Comparison of ENCODE assay signal across 14 cellular contexts in genomic region chr7:134246761-134247160, GRCh38.
DNase-seq lines count a peak whose midpoint lies in the region; ATAC-seq and TF ChIP-seq lines count a peak whose summit lies in the region.
"Had no signal": no experiment of that assay in that cellular context is flagged by ENCODE, and none has a peak within 500 bp of the region (broad histone marks: within the 10 kb centered on the region; RNA-seq: fewer than 3 reads in every experiment).

No MANE protein-coding gene starts in this region.

- H3K36me3 ChIP-seq in DOHH2 (ENCODE audit: control insufficient read depth, low read length): no peaks in the 10 kb centered on the region
- H3K36me3 ChIP-seq in SU-DHL-6 (ENCODE audit: low read length): no peaks in the 10 kb centered on the region
- H3K36me3 ChIP-seq in WERI-Rb-1: no peaks in the 10 kb centered on the region

- H3F3A ChIP-seq in DOHH2 (ENCODE audit: control insufficient read depth, insufficient read depth): 0 out of 2 replicates have a peak, but pooled peaks cover 2% of the 10 kb centered on the region
- 0 out of 2 replicates have a peak, but pooled peaks cover 4% of the 10 kb centered on the region for H3F3A ChIP-seq in SU-DHL-6 (ENCODE audit: insufficient read depth)

- H3K4me2 ChIP-seq in DOHH2 (ENCODE audit: low read length) (peak overlapping the region; percentile 47), SU-DHL-6 (ENCODE audit: low read depth, low read length, poor library complexity, severe bottlenecking) (peak overlapping the region; percentile 48)

- H3K27ac ChIP-seq in DOHH2 (ENCODE audit: low read depth, low read length): peak overlapping the region; percentile 74
- peak overlapping the region; percentile 61 for H3K27ac ChIP-seq in SU-DHL-6 (ENCODE audit: low read depth, low read length)
- H3K27ac ChIP-seq in WERI-Rb-1: no peak overlapping the region
- H3K27ac ChIP-seq: HL-60 had no signal

- H3K9me3 ChIP-seq in DOHH2 (ENCODE audit: control insufficient read depth, insufficient read depth, low read length) (no peaks in the 10 kb centered on the region), SU-DHL-6 (ENCODE audit: insufficient read depth, low read length) (no peaks in the 10 kb centered on the region), WERI-Rb-1 (ENCODE audit: severe bottlenecking) (no peaks in the 10 kb centered on the region)

- H3K79me2 ChIP-seq in DOHH2 (ENCODE audit: control insufficient read depth, low read length) (no peaks in the 10 kb centered on the region), SU-DHL-6 (ENCODE audit: insufficient read depth, low read length) (no peaks in the 10 kb centered on the region)

- H4K20me1 ChIP-seq in DOHH2 (ENCODE audit: control insufficient read depth, insufficient read depth, low read depth, low read length) (no peaks in the 10 kb centered on the region), SU-DHL-6 (ENCODE audit: low read depth, low read length) (no peaks in the 10 kb centered on the region)

- peak; percentile 54 for DNase-seq in COLO829 (ENCODE audit: low spot score)
- peak; percentile 54 for DNase-seq in NCI-H69 (lab: John Stamatoyannopoulos, UW)
- no peak for DNase-seq in NCI-H526 (lab: John Stamatoyannopoulos, UW)
- no peak for DNase-seq in WERI-Rb-1
- no peak for DNase-seq in NCI-H82 treated with DMSO at 0.1 percent for 48 hours (lab: John Stamatoyannopoulos, UW; ENCODE audit: unreplicated experiment)
- DNase-seq: CD8-positive, alpha-beta memory T cell; DMS 273 treated with DMSO at 0.1 percent for 48 hours; GF-D8; GOT3; H9 had no signal

- no peaks in the 10 kb centered on the region for H3K9me2 ChIP-seq in DOHH2 (replicated peaks; ENCODE audit: control insufficient read depth, low read length)
- H3K9me2 ChIP-seq in SU-DHL-6 (replicated peaks; ENCODE audit: insufficient read depth, low read length): no peaks in the 10 kb centered on the region

- no peak for TF ChIP-seq CTCF in DOHH2 (IDR thresholded peaks at IDR 0.05; ENCODE audit: low read depth, low read length, poor library complexity, severe bottlenecking)
- no peak for TF ChIP-seq CTCF in SU-DHL-6 (IDR thresholded peaks at IDR 0.05; ENCODE audit: insufficient read depth, low read length, poor library complexity, severe bottlenecking)
- no peak for TF ChIP-seq CTCF in WERI-Rb-1 (IDR thresholded peaks at IDR 0.05; ENCODE audit: low read depth, low read length)

- H3K27me3 ChIP-seq in DOHH2 (ENCODE audit: control insufficient read depth, low read length): no peaks in the 10 kb centered on the region
- no peaks in the 10 kb centered on the region for H3K27me3 ChIP-seq in SU-DHL-6 (ENCODE audit: low read length)
- H3K27me3 ChIP-seq in WERI-Rb-1 (ENCODE audit: insufficient read depth, low read depth, severe bottlenecking): no peaks in the 10 kb centered on the region

- H3K4me1 ChIP-seq in DOHH2 (ENCODE audit: control insufficient read depth, low read length): peaks cover 37% of the 10 kb centered on the region

- H3K4me3 ChIP-seq in DOHH2 (ENCODE audit: low read length): peak overlapping the region; percentile 41
- H3K4me3 ChIP-seq in SU-DHL-6 (ENCODE audit: insufficient read depth, low read length, poor library complexity, severe bottlenecking): no peak overlapping the region
- H3K4me3 ChIP-seq in WERI-Rb-1 (ENCODE audit: low read depth, low read length): no peak overlapping the region

- no peak for ATAC-seq in activated CD4-positive, CD25-positive, alpha-beta regulatory T cell treated with anti-CD3 and anti-CD28 coated beads, Interleukin-2, amount 50 U/mL, for 24 hours

- no peak overlapping the region for H3K9ac ChIP-seq in SU-DHL-6 (ENCODE audit: low read length)

- H2AFZ ChIP-seq in SU-DHL-6 (ENCODE audit: low read depth, low read length, severe bottlenecking): no peak overlapping the region

Comparison
In these comparisons a context has a peak if more than half of its experiments do, and no peak if none do; other contexts are left out.
1. DNase-seq: peak in COLO829 (single experiment) and NCI-H69 (single experiment); none in NCI-H526 (0 of 2), WERI-Rb-1 (single experiment) and NCI-H82 treated with DMSO at 0.1 percent for 48 hours (single experiment).